In the genomic region with DNA sequence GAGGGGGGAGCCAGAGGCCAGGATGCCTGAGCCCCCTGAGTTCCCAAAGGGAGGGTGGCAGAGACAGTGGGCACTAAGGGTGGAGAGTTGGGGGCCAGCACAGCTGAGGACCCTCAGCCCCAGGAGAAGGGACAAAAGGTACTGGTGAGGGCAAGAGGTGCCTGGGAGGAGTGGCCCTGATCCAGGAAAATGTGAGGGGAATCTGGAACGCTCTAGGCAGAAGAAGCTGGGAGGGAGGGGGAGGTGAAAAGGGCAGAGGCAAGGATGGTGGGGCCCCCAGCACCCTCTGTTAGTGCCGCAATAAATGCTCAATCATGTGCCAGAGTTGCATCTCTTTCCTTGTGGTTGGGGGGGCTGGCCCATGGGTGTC, we compare ENCODE assay signal across 16 cellular contexts. TPM values are rescaled to one million over a fixed set of nuclear protein-coding genes. Genes with fewer than 3 reads are reported as not detected.
DNase-seq lines count a peak whose midpoint lies in the region; ATAC-seq, FAIRE-seq and TF ChIP-seq lines count a peak whose summit lies in the region.
"Had no signal": no experiment of that assay in that cellular context is flagged by ENCODE, and none has a peak within 500 bp of the region (broad histone marks: within the 10 kb centered on the region; RNA-seq: fewer than 3 reads in every experiment).

No MANE protein-coding gene starts in this region.

- peaks cover 13% of the 10 kb centered on the region; the same call in 2 of the 3 replicates for H3K79me2 ChIP-seq in K562 (ENCODE audit: control insufficient read depth, insufficient read depth, low read length)

- H3K4me1 ChIP-seq in heart right ventricle (peaks cover 31 to 80% (median 63%) of the 10 kb centered on the region in 9 donors), K562 (replicated peaks in 1 of 2; ENCODE audit: control insufficient read depth in 2 of 2, insufficient read depth in 2 of 2, low read length in 2 of 2) (peaks cover 33 to 87% of the 10 kb centered on the region in 2 experiments), vagina (peaks cover 64% of the 10 kb centered on the region)

- peaks cover 13% of the 10 kb centered on the region for H3K4me1 Mint-ChIP-seq in memory B cell

- no peaks in the 10 kb centered on the region for H4K20me1 ChIP-seq in K562 (replicated peaks; ENCODE audit: control insufficient read depth, insufficient read depth, low read length)

- H3K36me3 ChIP-seq in heart right ventricle (peaks cover 0 to 15% (median 0%) of the 10 kb centered on the region in 9 donors), K562 (ENCODE audit: control insufficient read depth, insufficient read depth, low read length) (peaks cover 23% of the 10 kb centered on the region; the same call in 1 of the 3 replicates), vagina (peaks cover 0 to 10% of the 10 kb centered on the region in 2 donors)

- no peak overlapping the region for H2AFZ ChIP-seq in K562 (ENCODE audit: low read depth, low read length)

- no peaks in the 10 kb centered on the region for H3K9me3 Mint-ChIP-seq in memory B cell

- POLR2A ChIA-PET in K562 (lab: Yijun Ruan, JAX): interaction anchor here (0.5 to 4.0 kb wide), 10 partner anchors 12 to 66 kb away, joined by 3 to 11 read pairs (median 4); no protein-coding TSS in a partner anchor

- H3K9me3 ChIP-seq in heart right ventricle (no peaks in the 10 kb centered on the region), K562 (replicated peaks; ENCODE audit: control insufficient read depth, insufficient read depth, low read depth, low read length) (no peaks in the 10 kb centered on the region), vagina (no peaks in the 10 kb centered on the region)

- no peak for DNase-seq in heart right ventricle
- DNase-seq in Right ventricle myocardium superior: no peak
- DNase-seq in K562 (ENCODE audit: extremely low read depth in 1 of 4, low spot score in 3 of 4): no peak
- DNase-seq in memory B cell (ENCODE audit: low spot score in 2 of 2): no peak
- DNase-seq in vagina (ENCODE audit: extremely low spot score in 2 of 2): no peak
- DNase-seq in epidermal melanocyte (ENCODE audit: insufficient read length, low spot score): no peak
- DNase-seq in superior temporal gyrus (ENCODE audit: extremely low spot score): no peak
- DNase-seq: activated T-cell treated with anti-CD3 and anti-CD28 coated beads, Interleukin-2, amount 50 U/mL, for 1 hour; cerebellar nuclear complex; glutamatergic neuron; NCI-H748 treated with DMSO at 0.1 percent for 48 hours had no signal

- CTCF ChIA-PET in K562 (lab: Yijun Ruan, JAX; ENCODE audit: low intra/inter-chr PET ratio): interaction anchor here (8.3 kb wide), 1 partner anchor 44 kb away, joined by 131 read pairs; no protein-coding TSS in a partner anchor

- FAIRE-seq in K562 (lab: Jason Lieb, UNC): no peak
- FAIRE-seq: endothelial cell of umbilical vein had no signal

- peaks cover 0 to 55% (median 8%) of the 10 kb centered on the region in 7 donors for H3K27me3 ChIP-seq in heart right ventricle
- no peaks in the 10 kb centered on the region for H3K27me3 ChIP-seq in K562 (ENCODE audit: control insufficient read depth in 2 of 2, insufficient read depth in 2 of 2, low read length in 2 of 2)
- no peaks in the 10 kb centered on the region for H3K27me3 ChIP-seq in vagina

- TF ChIP-seq EP300 in K562 (IDR thresholded peaks at IDR 0.05; ENCODE audit: low read length): no peak

- no peak for TF ChIP-seq RAD21 in K562 (CRISPR knock-in tag; conservative IDR thresholded peaks at IDR 0.05 in 1 of 2, IDR thresholded peaks at IDR 0.05 in 1 of 2)

- H3K27ac Mint-ChIP-seq in memory B cell: no peak overlapping the region

- H3K9ac ChIP-seq in K562 (ENCODE audit: insufficient read depth in 1 of 2, low read depth in 2 of 2, low read length in 2 of 2): peak overlapping the region in 1 of 2 experiments; percentile 93; a peak in 2 of 4 replicates

- H3K4me2 ChIP-seq in K562 (ENCODE audit: insufficient read depth, low read length): peak overlapping the region; percentile 53; the same call in 1 of the 2 replicates

- H3K4me3 ChIP-seq in heart right ventricle (peak overlapping the region; percentile 21 to 77 (median 52)), K562 (no peak overlapping the region), vagina (no peak overlapping the region)

- in situ Hi-C loops in K562 (cut with MboI): no loop called here

- peak overlapping the region; percentile 30 for H3K4me3 Mint-ChIP-seq in memory B cell

- no TSS peak for BruUV-seq in K562 (replicated peaks; lab: Mats Ljungman, UMichigan)

- H3K9me1 ChIP-seq in K562 (ENCODE audit: control insufficient read depth, insufficient read depth, low read length): no peaks in the 10 kb centered on the region

- no peak for TF ChIP-seq POLR2A in K562 (conservative IDR thresholded peaks at IDR 0.05)
- TF ChIP-seq POLR2A in vagina (IDR thresholded peaks at IDR 0.05): no peak

- H3K27ac ChIP-seq in heart right ventricle: peak overlapping the region; percentile 88 to 98 (median 94)
- H3K27ac ChIP-seq in K562 (ENCODE audit: extremely low read depth, low read depth, low read length): 0 out of 3 replicates have a peak overlapping the region, but pooled peaks have one; percentile 74
- peak overlapping the region; percentile 54 for H3K27ac ChIP-seq in vagina

- ATAC-seq in heart right ventricle (peak in 4 of 8 donors; percentile 0 to 6 (median 2)), Right ventricle myocardium superior (ENCODE audit: poor library complexity) (no peak), K562 (no peak), memory B cell (ENCODE audit: low read depth) (no peak), GM21723 (IDR thresholded peaks at IDR 0.05; ENCODE audit: unreplicated experiment) (no peak)

- peaks cover 6% of the 10 kb centered on the region for H3K27me3 Mint-ChIP-seq in memory B cell

- intact Hi-C loops in heart right ventricle (cut with DNase I) (loop anchor here in 2 of 10 donors (5.0 kb wide), 2 partner anchors 44 to 86 kb away; no protein-coding TSS in a partner anchor), Right ventricle myocardium superior (cut with DNase I) (no loop called here), K562 (cut with micrococcal nuclease) (no loop called here), vagina (cut with DNase I) (loop anchor here (5.0 kb wide), 1 partner anchor 34 kb away; no protein-coding TSS in a partner anchor)

- 26 to 35% methylated on average over 2 of the region's 2 CpGs for WGBS in heart right ventricle, 2 donors
- WGBS in K562 (ENCODE audit: insufficient coverage, low coverage, missing lambda C conversion rate): 60% methylated on average over 1 of the region's 2 CpGs

- TF ChIP-seq CTCF in heart right ventricle (IDR thresholded peaks at IDR 0.05) (no peak), K562 (IDR thresholded peaks at IDR 0.05 in 2 of 3, conservative IDR thresholded peaks at IDR 0.05 in 1 of 3; ENCODE audit: insufficient read depth in 2 of 3, low read depth in 1 of 3, low read length in 3 of 3) (no peak), vagina (IDR thresholded peaks at IDR 0.05) (no peak)

- peaks cover 4% of the 10 kb centered on the region for H3K36me3 Mint-ChIP-seq in memory B cell

RNA-seq across cellular contexts. Expression of a gene that starts 1.1 kb away (rescaled TPM):
- total RNA-seq in heart right ventricle: 1,000 to 10,000 TPM; 3,683 to 6,290 (median 4,342) TPM
- polyA plus RNA-seq in heart right ventricle: 1,000 to 10,000 TPM; 2,452 to 2,624 TPM
- 5,900 TPM for total RNA-seq in Right ventricle myocardium superior
- total RNA-seq in K562 (2011; cell fraction: chromatin; rRNA removed; ENCODE audit: low replicate concordance): 3.6 and 11.8 TPM in 2 replicates
- 6.8 and 7.2 TPM in 2 replicates for total RNA-seq in K562 (2011; cell fraction: nucleolus; rRNA removed)
- total RNA-seq in K562 (2011; cell fraction: nucleoplasm; rRNA removed): 5.1 and 6.0 TPM in 2 replicates
- total RNA-seq in K562 (2014; rRNA removed): 0.82 and 1.2 TPM in 2 replicates
- 0.29 and 0.33 TPM in 2 replicates for total RNA-seq in K562 (2014; rRNA removed; fragmentation: Illumina TruSeq; extraction: Trizol)
- total RNA-seq in K562 (2015; rRNA removed; fragmentation: Illumina TruSeq; extraction: Trizol): 0.98 and 1.4 TPM in 2 replicates
- total RNA-seq in K562 (2021): 1.1 and 1.4 TPM in 2 replicates
- 0.58 and 0.67 TPM in 2 replicates for polyA plus RNA-seq in K562 (2011; rRNA removed)
- 0.34 and 0.92 TPM in 2 replicates for polyA plus RNA-seq in K562 (2011; cell fraction: cytosol; rRNA removed)
- 3.7 and 7.7 TPM in 2 replicates for polyA plus RNA-seq in K562 (2011; cell fraction: nucleus; rRNA removed)
- 1.4 and 3.2 TPM in 2 replicates for polyA plus RNA-seq in K562 (2012)
- 0.65 and 0.73 TPM in 2 replicates for polyA plus RNA-seq in K562 (2014; fragmentation: Illumina TruSeq; extraction: Trizol)
- not detected for polyA plus RNA-seq in K562 (2014; fragmentation: Nextera tagmentation; extraction: Ambion mirVana)
- polyA plus RNA-seq in K562 (2014; rRNA removed): 0.86 and 1.4 TPM in 2 replicates
- 0.33 and 0.53 TPM in 2 replicates for polyA minus RNA-seq in K562 (2011; rRNA and poly(A)+ RNA removed)
- polyA minus RNA-seq in K562 (2011; cell fraction: cytosol; rRNA and poly(A)+ RNA removed): not detected in 2 replicates
- polyA minus RNA-seq in K562 (2011; cell fraction: nucleus; rRNA and poly(A)+ RNA removed): 1.6 and 2.2 TPM in 2 replicates
- total RNA-seq in vagina: 0.49 TPM

RNA-seq across cellular contexts. Expression of a gene that starts 2.0 kb away (rescaled TPM):
- total RNA-seq in heart right ventricle (10 to 100 TPM in 1 of 10 donors, 1 to 10 TPM in 9; 2.7 to 12.8 (median 3.9) TPM), Right ventricle myocardium superior (7.1 TPM), K562 (2014; rRNA removed) (15.8 and 18.1 TPM in 2 replicates), K562 (2014; rRNA removed; fragmentation: Illumina TruSeq; extraction: Trizol) (2.0 and 3.0 TPM in 2 replicates), K562 (2015; rRNA removed; fragmentation: Illumina TruSeq; extraction: Trizol) (9.0 and 9.6 TPM in 2 replicates), K562 (2021) (17.2 and 17.4 TPM in 2 replicates), vagina (5.6 TPM)
- polyA plus RNA-seq in heart right ventricle (10 to 100 TPM; 16.8 to 30.0 TPM), K562 (2011; rRNA removed) (3.3 and 5.8 TPM in 2 replicates), K562 (2014; fragmentation: Illumina TruSeq; extraction: Trizol) (3.1 and 9.3 TPM in 2 replicates), K562 (2014; fragmentation: Nextera tagmentation; extraction: Ambion mirVana) (1 to 10 TPM in 1 of 2 experiments, under 1 TPM in 1; 0.55 to 1.5 TPM), K562 (2014; rRNA removed) (17.8 and 20.0 TPM in 2 replicates)
- 0.81 and 8.9 TPM in 2 replicates for total RNA-seq in K562 (2011; cell fraction: chromatin; rRNA removed; ENCODE audit: low replicate concordance)
- total RNA-seq in K562 (2011; cell fraction: nucleolus; rRNA removed): 7.3 and 7.9 TPM in 2 replicates
- total RNA-seq in K562 (2011; cell fraction: nucleoplasm; rRNA removed): 6.0 and 8.4 TPM in 2 replicates
- polyA plus RNA-seq in K562 (2011; cell fraction: cytosol; rRNA removed): 3.3 and 24.0 TPM in 2 replicates
- polyA plus RNA-seq in K562 (2011; cell fraction: nucleus; rRNA removed): 8.7 and 33.8 TPM in 2 replicates
- polyA plus RNA-seq in K562 (2012): 23.3 and 34.1 TPM in 2 replicates
- polyA minus RNA-seq in K562 (2011; rRNA and poly(A)+ RNA removed): 0.21 and 1.8 TPM in 2 replicates
- polyA minus RNA-seq in K562 (2011; cell fraction: cytosol; rRNA and poly(A)+ RNA removed): 1.5 and 6.7 TPM in 2 replicates
- polyA minus RNA-seq in K562 (2011; cell fraction: nucleus; rRNA and poly(A)+ RNA removed): 1.00 and 1.8 TPM in 2 replicates
- total RNA-seq: endothelial cell of umbilical vein; kidney epithelial cell; RPMI7951; T-helper 2 cell treated with Interferon-gamma antibody and Interleukin-4, amounts not matched to agents 100 ng/mL and 5 ng/mL, for 36 hours had no signal

RNA-seq across cellular contexts. Expression of a gene that starts 21.6 kb away (rescaled TPM):
- 10 to 100 TPM in 9 of 10 donors, 1 to 10 TPM in 1; 9.2 to 18.2 (median 13.8) TPM for total RNA-seq in heart right ventricle
- polyA plus RNA-seq in heart right ventricle: 10 to 100 TPM; 12.5 to 16.8 TPM
- 10.0 TPM for total RNA-seq in Right ventricle myocardium superior
- 10.0 and 22.8 TPM in 2 replicates for total RNA-seq in K562 (2011; cell fraction: chromatin; rRNA removed; ENCODE audit: low replicate concordance)
- total RNA-seq in K562 (2011; cell fraction: nucleolus; rRNA removed): 19.2 and 22.0 TPM in 2 replicates
- total RNA-seq in K562 (2011; cell fraction: nucleoplasm; rRNA removed): 14.4 and 20.3 TPM in 2 replicates
- 4.5 and 5.5 TPM in 2 replicates for total RNA-seq in K562 (2014; rRNA removed)
- 2.1 and 4.0 TPM in 2 replicates for total RNA-seq in K562 (2014; rRNA removed; fragmentation: Illumina TruSeq; extraction: Trizol)
- total RNA-seq in K562 (2015; rRNA removed; fragmentation: Illumina TruSeq; extraction: Trizol): 3.9 and 5.2 TPM in 2 replicates
- total RNA-seq in K562 (2021): 7.5 and 9.4 TPM in 2 replicates
- 5.3 and 6.0 TPM in 2 replicates for polyA plus RNA-seq in K562 (2011; rRNA removed)
- 5.6 and 10.7 TPM in 2 replicates for polyA plus RNA-seq in K562 (2011; cell fraction: cytosol; rRNA removed)
- 18.7 and 30.5 TPM in 2 replicates for polyA plus RNA-seq in K562 (2011; cell fraction: nucleus; rRNA removed)
- 8.4 and 12.5 TPM in 2 replicates for polyA plus RNA-seq in K562 (2012)
- 5.5 and 5.9 TPM in 2 replicates for polyA plus RNA-seq in K562 (2014; fragmentation: Illumina TruSeq; extraction: Trizol)
- polyA plus RNA-seq in K562 (2014; fragmentation: Nextera tagmentation; extraction: Ambion mirVana): under 1 TPM; 0.38 to 0.76 TPM
- 5.6 and 7.1 TPM in 2 replicates for polyA plus RNA-seq in K562 (2014; rRNA removed)
- 1.1 and 4.4 TPM in 2 replicates for polyA minus RNA-seq in K562 (2011; rRNA and poly(A)+ RNA removed)
- 2.8 and 8.3 TPM in 2 replicates for polyA minus RNA-seq in K562 (2011; cell fraction: cytosol; rRNA and poly(A)+ RNA removed)
- 2.0 and 4.3 TPM in 2 replicates for polyA minus RNA-seq in K562 (2011; cell fraction: nucleus; rRNA and poly(A)+ RNA removed)
- 17.7 TPM for total RNA-seq in vagina

RNA-seq across cellular contexts. Expression of a gene that starts 29.3 kb away (rescaled TPM):
- total RNA-seq in heart right ventricle (10 to 100 TPM; 14.2 to 25.3 (median 19.6) TPM), Right ventricle myocardium superior (13.9 TPM), K562 (2014; rRNA removed) (41.1 and 46.0 TPM in 2 replicates), K562 (2014; rRNA removed; fragmentation: Illumina TruSeq; extraction: Trizol) (18.6 and 22.0 TPM in 2 replicates), K562 (2015; rRNA removed; fragmentation: Illumina TruSeq; extraction: Trizol) (31.6 and 32.1 TPM in 2 replicates), K562 (2021) (60.2 and 69.3 TPM in 2 replicates), vagina (148 TPM)
- polyA plus RNA-seq in heart right ventricle (10 to 100 TPM; 39.2 to 46.1 TPM), K562 (2011; rRNA removed) (64.4 and 64.9 TPM in 2 replicates), K562 (2014; fragmentation: Illumina TruSeq; extraction: Trizol) (51.1 and 62.4 TPM in 2 replicates), K562 (2014; fragmentation: Nextera tagmentation; extraction: Ambion mirVana) (1 to 10 TPM in 1 of 2 experiments, under 1 TPM in 1; 0.63 to 1.9 TPM), K562 (2014; rRNA removed) (79.9 and 87.0 TPM in 2 replicates)
- total RNA-seq in K562 (2011; cell fraction: chromatin; rRNA removed; ENCODE audit: low replicate concordance): 89.9 and 212 TPM in 2 replicates
- 162 and 190 TPM in 2 replicates for total RNA-seq in K562 (2011; cell fraction: nucleolus; rRNA removed)
- total RNA-seq in K562 (2011; cell fraction: nucleoplasm; rRNA removed): 132 TPM in 2 replicates
- polyA plus RNA-seq in K562 (2011; cell fraction: cytosol; rRNA removed): 45.8 and 114 TPM in 2 replicates
- polyA plus RNA-seq in K562 (2011; cell fraction: nucleus; rRNA removed): 254 and 418 TPM in 2 replicates
- 58.5 and 83.7 TPM in 2 replicates for polyA plus RNA-seq in K562 (2012)
- polyA minus RNA-seq in K562 (2011; rRNA and poly(A)+ RNA removed): 27.4 and 54.1 TPM in 2 replicates
- polyA minus RNA-seq in K562 (2011; cell fraction: cytosol; rRNA and poly(A)+ RNA removed): 25.1 and 39.6 TPM in 2 replicates
- 62.2 and 85.6 TPM in 2 replicates for polyA minus RNA-seq in K562 (2011; cell fraction: nucleus; rRNA and poly(A)+ RNA removed)

RNA-seq across cellular contexts. Expression of a gene that starts 33.6 kb away (rescaled TPM):
- total RNA-seq in heart right ventricle: 10 to 100 TPM; 53.9 to 89.1 (median 68.1) TPM
- 10 to 100 TPM; 40.3 to 41.2 TPM for polyA plus RNA-seq in heart right ventricle
- 64.2 TPM for total RNA-seq in Right ventricle myocardium superior
- 14.2 and 27.1 TPM in 2 replicates for total RNA-seq in K562 (2011; cell fraction: chromatin; rRNA removed; ENCODE audit: low replicate concordance)
- 12.6 and 13.8 TPM in 2 replicates for total RNA-seq in K562 (2011; cell fraction: nucleolus; rRNA removed)
- 12.0 and 14.7 TPM in 2 replicates for total RNA-seq in K562 (2011; cell fraction: nucleoplasm; rRNA removed)
- total RNA-seq in K562 (2014; rRNA removed): 3.3 and 3.5 TPM in 2 replicates
- 2.7 and 2.8 TPM in 2 replicates for total RNA-seq in K562 (2014; rRNA removed; fragmentation: Illumina TruSeq; extraction: Trizol)
- 2.5 and 3.2 TPM in 2 replicates for total RNA-seq in K562 (2015; rRNA removed; fragmentation: Illumina TruSeq; extraction: Trizol)
- total RNA-seq in K562 (2021): 4.6 and 5.6 TPM in 2 replicates
- polyA plus RNA-seq in K562 (2011; rRNA removed): 3.2 and 4.7 TPM in 2 replicates
- 2.6 and 5.3 TPM in 2 replicates for polyA plus RNA-seq in K562 (2011; cell fraction: cytosol; rRNA removed)
- 9.1 and 15.6 TPM in 2 replicates for polyA plus RNA-seq in K562 (2011; cell fraction: nucleus; rRNA removed)
- 3.2 and 6.6 TPM in 2 replicates for polyA plus RNA-seq in K562 (2012)
- polyA plus RNA-seq in K562 (2014; fragmentation: Illumina TruSeq; extraction: Trizol): 3.4 and 4.2 TPM in 2 replicates
- polyA plus RNA-seq in K562 (2014; fragmentation: Nextera tagmentation; extraction: Ambion mirVana): under 1 TPM; 0.74 to 0.79 TPM
- polyA plus RNA-seq in K562 (2014; rRNA removed): 4.1 and 6.3 TPM in 2 replicates
- polyA minus RNA-seq in K562 (2011; rRNA and poly(A)+ RNA removed): 3.3 and 5.3 TPM in 2 replicates
- 2.5 TPM in 2 replicates for polyA minus RNA-seq in K562 (2011; cell fraction: cytosol; rRNA and poly(A)+ RNA removed)
- 3.2 and 3.9 TPM in 2 replicates for polyA minus RNA-seq in K562 (2011; cell fraction: nucleus; rRNA and poly(A)+ RNA removed)
- 52.1 TPM for total RNA-seq in vagina

Comparison
In these comparisons a context has a peak if more than half of its experiments do, and no peak if none do; other contexts are left out.
1. H3K4me3 ChIP-seq: peak in heart right ventricle (10 of 10); none in K562 (single experiment) and vagina (0 of 2).
2. RNA of a gene that starts 1.1 kb away (total RNA-seq): 5,900 TPM in Right ventricle myocardium superior (single experiment) and 3,683 to 6,290 TPM in heart right ventricle; 0.29 to 11.8 TPM in K562 and 0.49 TPM in vagina (single experiment); every median in the first group is over 100 times any median in the second.
3. Peak in every context shown above with its lines, with median percentiles within 50 percentile points of each other: H3K27ac ChIP-seq.